Comparison of ENCODE assay signal across 9 cellular contexts in the genomic region with DNA sequence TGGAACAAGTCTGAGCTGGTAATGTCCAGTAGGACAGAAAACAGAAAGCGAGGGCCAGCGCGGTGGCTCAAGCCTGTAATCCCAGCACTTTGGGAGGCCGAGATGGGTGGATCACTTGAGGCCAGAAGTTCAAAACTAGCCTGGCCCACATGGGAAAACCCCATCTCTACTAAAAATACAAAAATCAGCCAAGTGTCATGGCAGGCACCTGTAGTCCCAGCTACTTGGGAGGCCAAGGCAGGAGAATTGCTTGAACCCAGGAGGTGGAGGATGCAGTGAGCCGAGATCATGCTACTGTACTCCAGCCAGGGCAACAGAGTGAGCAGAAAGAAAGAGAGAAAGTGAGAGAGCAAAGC. TPM values are rescaled to one million over a fixed set of nuclear protein-coding genes. Genes with fewer than 3 reads are reported as not detected.
DNase-seq lines count a peak whose midpoint lies in the region; ATAC-seq, FAIRE-seq and TF ChIP-seq lines count a peak whose summit lies in the region.
"Not testable (repeated sequence)": the region's sequence is repeated elsewhere in the genome, so short reads cannot be mapped to it uniquely, and the experiment has no call there.
"Had no signal": no experiment of that assay in that cellular context is flagged by ENCODE, and none has a peak within 500 bp of the region (broad histone marks: within the 10 kb centered on the region; RNA-seq: fewer than 3 reads in every experiment).

No MANE protein-coding gene starts in this region.

- BruUV-seq in GM12878 (replicated peaks; lab: Mats Ljungman, UMichigan) = TSS peak; percentile 82

- not testable (repeated sequence) for H4K20me1 ChIP-seq in GM12878 (ENCODE audit: control insufficient read depth, insufficient read depth)

- RAD21 ChIA-PET in GM12878 (lab: Charles Lee; ENCODE audit: unreplicated experiment) = interaction anchor here (0.9 to 3.5 kb wide), 10 partner anchors 10 to 107 kb away, joined by 3 to 16 read pairs (median 6); a partner anchor contains a TSS

- H2AFZ ChIP-seq in GM12878 (ENCODE audit: control insufficient read depth, low read depth, low read length) = peak overlapping the region; percentile 71

- H3K27me3 ChIP-seq in GM12878 (replicated peaks in 1 of 2; ENCODE audit: control insufficient read depth in 2 of 2, insufficient read depth in 2 of 2, low read length in 1 of 2) = not testable (repeated sequence)

- H3K27ac Mint-ChIP-seq in HFFc6 = not testable (repeated sequence)
- H3K27ac Mint-ChIP-seq in activated B cell treated with CpG ODN at 0.5 μM for 24 hours = peak overlapping the region; percentile 82
- peak overlapping the region; percentile 90 for H3K27ac Mint-ChIP-seq in stimulated activated memory B cell treated with anti-CD40 and anti-IgM and Interleukin-4, amounts not matched to agents 10 μg/mL and 1 μg/mL and 100 μg/mL, for 72 hours

- H3K4me1 Mint-ChIP-seq in HFFc6 (ENCODE audit: low read depth) = peaks cover 28% of the 10 kb centered on the region
- H3K4me1 Mint-ChIP-seq in activated B cell treated with CpG ODN at 0.5 μM for 24 hours = peaks cover 34% of the 10 kb centered on the region
- H3K4me1 Mint-ChIP-seq in stimulated activated memory B cell treated with anti-CD40 and anti-IgM and Interleukin-4, amounts not matched to agents 10 μg/mL and 1 μg/mL and 100 μg/mL, for 72 hours = peaks cover 26% of the 10 kb centered on the region

- 22% methylated on average over 5 of the region's 5 CpGs for WGBS in GM12878 (ENCODE audit: insufficient coverage, insufficient replicate concordance, low lambda C conversion rate, missing lambda C conversion rate)

- POLR2A ChIA-PET in activated B cell treated with CpG ODN at 0.5 μM for 24 hours (lab: Charles Lee) (interaction anchor here (0.6 to 4.7 kb wide), 4 partner anchors 15 to 52 kb away, joined by 3 to 61 read pairs (median 4); a partner anchor contains a TSS), GM12878 (lab: Charles Lee) (interaction anchor here (0.9 to 4.1 kb wide), 11 partner anchors 11 to 107 kb away, joined by 3 to 24 read pairs (median 5); a partner anchor contains a TSS)

- in situ Hi-C loops in GM12878 (cut with MboI) = loop anchor here (10.0 kb wide), 1 partner anchor 57 kb away; no protein-coding TSS in a partner anchor

- H3K9me3 Mint-ChIP-seq in HFFc6; activated B cell treated with CpG ODN at 0.5 μM for 24 hours; stimulated activated memory B cell treated with anti-CD40 and anti-IgM and Interleukin-4, amounts not matched to agents 10 μg/mL and 1 μg/mL and 100 μg/mL, for 72 hours: not testable (repeated sequence)

- H3K4me2 ChIP-seq in GM12878 (ENCODE audit: control insufficient read depth, insufficient read depth) = peak overlapping the region; percentile 88

- SMC1A ChIA-PET in GM12878 (lab: Charles Lee; ENCODE audit: uncharacterized antibody, unreplicated experiment) = interaction anchor here (0.7 to 3.5 kb wide), 19 partner anchors 11 to 148 kb away, joined by 3 to 37 read pairs (median 6); a partner anchor contains a TSS

- not testable (repeated sequence) for H3K79me2 ChIP-seq in GM12878 (ENCODE audit: control insufficient read depth, insufficient read depth, low read length)

- H3K27me3 Mint-ChIP-seq in HFFc6 (ENCODE audit: insufficient read depth) = peaks cover 11% of the 10 kb centered on the region
- H3K27me3 Mint-ChIP-seq in activated B cell treated with CpG ODN at 0.5 μM for 24 hours; stimulated activated memory B cell treated with anti-CD40 and anti-IgM and Interleukin-4, amounts not matched to agents 10 μg/mL and 1 μg/mL and 100 μg/mL, for 72 hours: not testable (repeated sequence)

- not testable (repeated sequence) for H3K9me3 ChIP-seq in GM12878 (replicated peaks; ENCODE audit: control insufficient read depth, insufficient read depth, low read length)

- TF ChIP-seq POLR2A in GM12878 (IDR thresholded peaks at IDR 0.05; ENCODE audit: low read depth, low read length) = not testable (repeated sequence)

- not testable (repeated sequence) for H3K36me3 Mint-ChIP-seq in HFFc6 (ENCODE audit: low read depth); activated B cell treated with CpG ODN at 0.5 μM for 24 hours (ENCODE audit: low read depth); stimulated activated memory B cell treated with anti-CD40 and anti-IgM and Interleukin-4, amounts not matched to agents 10 μg/mL and 1 μg/mL and 100 μg/mL, for 72 hours

- H3K4me3 Mint-ChIP-seq in HFFc6 = peak overlapping the region; percentile 48; the same call in 1 of the 2 replicates
- H3K4me3 Mint-ChIP-seq in activated B cell treated with CpG ODN at 0.5 μM for 24 hours = peak overlapping the region; percentile 35
- H3K4me3 Mint-ChIP-seq in stimulated activated memory B cell treated with anti-CD40 and anti-IgM and Interleukin-4, amounts not matched to agents 10 μg/mL and 1 μg/mL and 100 μg/mL, for 72 hours = peak overlapping the region; percentile 6

- H3K27ac ChIP-seq in GM12878 (ENCODE audit: control insufficient read depth, insufficient read depth) = peak overlapping the region; percentile 82

- ATAC-seq in GM18520 (IDR thresholded peaks at IDR 0.05; ENCODE audit: unreplicated experiment) = peak; percentile 9
- peak; percentile 23 for ATAC-seq in GM19455 (IDR thresholded peaks at IDR 0.05; ENCODE audit: unreplicated experiment)
- ATAC-seq in HG02981 (IDR thresholded peaks at IDR 0.05; ENCODE audit: unreplicated experiment) = peak; percentile 9
- ATAC-seq in HG03520 (IDR thresholded peaks at IDR 0.05; ENCODE audit: unreplicated experiment) = peak; percentile 3
- ATAC-seq in activated B cell treated with CpG ODN at 0.5 μM for 24 hours (ENCODE audit: low read depth) = peak; percentile 13
- ATAC-seq in GM12878 = peak; percentile 37
- peak; percentile 21 for ATAC-seq in stimulated activated memory B cell treated with anti-CD40 and anti-IgM and Interleukin-4, amounts not matched to agents 10 μg/mL and 1 μg/mL and 100 μg/mL, for 72 hours

- H3K4me1 ChIP-seq in GM12878 (ENCODE audit: control insufficient read depth, insufficient read depth, low read length) = peaks cover 24% of the 10 kb centered on the region

- not testable (repeated sequence) for TF ChIP-seq CTCF in HFFc6 (IDR thresholded peaks at IDR 0.05); activated B cell treated with CpG ODN at 0.5 μM for 24 hours (IDR thresholded peaks at IDR 0.05); GM12878 (IDR thresholded peaks at IDR 0.05 in 2 of 3, conservative IDR thresholded peaks at IDR 0.05 in 1 of 3; ENCODE audit: control insufficient read depth in 2 of 3, extremely low read depth in 1 of 3, insufficient read depth in 1 of 3, low read depth in 3 of 3, low read length in 3 of 3)

- intact Hi-C loops in activated B cell treated with CpG ODN at 0.5 μM for 24 hours (cut with micrococcal nuclease) (loop anchor here (1.0 to 2.0 kb wide), 4 partner anchors 15 to 114 kb away; a partner anchor contains a TSS), GM12878 (cut with micrococcal nuclease; ENCODE audit: unreplicated experiment) (loop anchor here (1.0 to 2.0 kb wide), 2 partner anchors 29 to 51 kb away; a partner anchor contains a TSS)

- DNase-seq in HFFc6; activated B cell treated with CpG ODN at 0.5 μM for 24 hours; GM12878 (ENCODE audit: low read depth, low spot score): not testable (repeated sequence)

- FAIRE-seq in GM12878 (lab: Jason Lieb, UNC) = not testable (repeated sequence)

- peak overlapping the region; percentile 8; the same call in 1 of the 2 replicates for H3K4me3 ChIP-seq in GM12878

- CTCF ChIA-PET in activated B cell treated with CpG ODN at 0.5 μM for 24 hours (lab: Charles Lee) (interaction anchor here (1.9 kb wide), 2 partner anchors 53 to 141 kb away, joined by 6 to 7 read pairs; a partner anchor contains a TSS), GM12878 (lab: Yijun Ruan, JAX) (interaction anchor here (1.0 to 4.1 kb wide), 8 partner anchors 11 to 148 kb away, joined by 3 to 13 read pairs (median 8); a partner anchor contains a TSS)

- H3K9ac ChIP-seq in GM12878 (ENCODE audit: control insufficient read depth, insufficient read depth, low read length) = peak overlapping the region; percentile 66

- not testable (repeated sequence) for TF ChIP-seq RAD21 in GM12878 (IDR thresholded peaks at IDR 0.05; ENCODE audit: insufficient read depth, low read depth, low read length)

- TF ChIP-seq EP300 in GM12878 (IDR thresholded peaks at IDR 0.05; ENCODE audit: borderline replicate concordance in 1 of 2, control insufficient read depth in 1 of 2, low read depth in 2 of 2, low read length in 2 of 2) = not testable (repeated sequence)

- not testable (repeated sequence) for H3K36me3 ChIP-seq in GM12878 (ENCODE audit: control insufficient read depth in 2 of 2, insufficient read depth in 2 of 2, low read length in 1 of 2)

RNA-seq across cellular contexts. Expression of a gene that starts 52.3 kb away (rescaled TPM):
- 10 to 100 TPM in 1 of 6 experiments, 1 to 10 TPM in 5; 4.6 to 10.1 (median 5.9) TPM for total RNA-seq in HFFc6 (2021; fragmentation: NEBNext Ultra II Directional; extraction: Animal tissue kit (Norgen Biotek cat#: 25700))
- total RNA-seq in activated B cell treated with CpG ODN at 0.5 μM for 24 hours = 68.5 and 69.9 TPM in 2 replicates
- 49.7 and 58.0 TPM in 2 replicates for total RNA-seq in GM12878 (2013; cell fraction: nucleolus; rRNA removed)
- total RNA-seq in GM12878 (2014; rRNA removed) = 88.2 and 113 TPM in 2 replicates
- 108 and 109 TPM in 2 replicates for total RNA-seq in GM12878 (2014; rRNA removed; fragmentation: Illumina TruSeq; extraction: Trizol)
- 101 and 105 TPM in 2 replicates for total RNA-seq in GM12878 (2021)
- polyA plus RNA-seq in GM12878 (2011; ENCODE audit: low read depth) = 40.1 TPM
- polyA plus RNA-seq in GM12878 (2011; rRNA removed) = 161 and 266 TPM in 2 replicates
- 68.2 and 86.5 TPM in 2 replicates for polyA plus RNA-seq in GM12878 (2011; cell fraction: cytosol; rRNA removed)
- polyA plus RNA-seq in GM12878 (2011; cell fraction: nucleus; rRNA removed) = 65.1 and 71.2 TPM in 2 replicates
- 81.9 and 103 TPM in 2 replicates for polyA plus RNA-seq in GM12878 (2012)
- 94.9 and 142 TPM in 2 replicates for polyA plus RNA-seq in GM12878 (2014; fragmentation: Illumina TruSeq; extraction: Trizol)
- 100 to 1,000 TPM in 1 of 2 experiments, 10 to 100 TPM in 1; 74.0 to 119 TPM for polyA plus RNA-seq in GM12878 (2014; fragmentation: Nextera tagmentation; extraction: Ambion mirVana)
- 91.5 and 116 TPM in 2 replicates for polyA plus RNA-seq in GM12878 (2014; rRNA removed)
- polyA plus RNA-seq in GM12878 (2016; fragmentation: Nextera tagmentation; extraction: Ambion mirVana) = 100 to 1,000 TPM; 209 to 219 TPM
- polyA minus RNA-seq in GM12878 (2011; rRNA and poly(A)+ RNA removed) = 52.1 and 54.0 TPM in 2 replicates
- 37.8 and 44.2 TPM in 2 replicates for polyA minus RNA-seq in GM12878 (2011; cell fraction: cytosol; rRNA and poly(A)+ RNA removed)
- polyA minus RNA-seq in GM12878 (2011; cell fraction: nucleus; rRNA and poly(A)+ RNA removed) = 67.6 and 93.7 TPM in 2 replicates
- total RNA-seq: ascending aorta had no signal
